Comparison of ENCODE assay signal across 35 cellular contexts in genomic region chr4:93221771-93222170, GRCh38.
"Had no signal": no experiment of that assay in that cellular context is flagged by ENCODE, and none has a peak within 500 bp of the region (broad histone marks: within the 10 kb centered on the region; RNA-seq: fewer than 3 reads in every experiment).

No MANE protein-coding gene starts in this region.

- H3K9me3 ChIP-seq: MG63 had no signal

- H3K36me3 ChIP-seq: MG63 had no signal

- DNase-seq: Karpas-422, Kasumi-1, MG63, MM.1S, MV-4-11, NCI-H1048, NCI-H1092, NCI-H1092 treated with DMSO at 0.1 percent for 48 hours, NCI-H1105, NCI-H1105 treated with DMSO at 0.1 percent for 48 hours, NCI-H1417, NCI-H1417 treated with DMSO at 0.1 percent for 48 hours, NCI-H1436, NCI-H1436 treated with DMSO at 0.1 percent for 48 hours, NCI-H146, NCI-H1694, NCI-H1694 treated with DMSO at 0.1 percent for 48 hours, NCI-H187, NCI-H187 treated with DMSO at 0.1 percent for 48 hours, NCI-H1930, NCI-H2029, NCI-H2029 treated with DMSO at 0.1 percent for 48 hours, NCI-H2081, NCI-H2081 treated with DMSO at 0.1 percent for 48 hours, NCI-H2107, NCI-H2171, NCI-H2171 treated with DMSO at 0.1 percent for 48 hours, NCI-H2227 treated with DMSO at 0.1 percent for 48 hours, NCI-H226, NCI-H345, NCI-H446, NCI-H446 treated with DMSO at 0.1 percent for 48 hours, NCI-H510A, NCI-H510A treated with DMSO at 0.1 percent for 48 hours, NCI-H524 had no signal

- H3K27me3 ChIP-seq: MG63 had no signal

- H3K4me3 ChIP-seq: MG63 had no signal
